ENCODE assay signal across 1 cellular context in genomic region chr3:50235716-50236483, GRCh38.
TF ChIP-seq lines count a peak whose summit lies in the region.

Gene GNAI2, plus strand, starts transcription at chr3:50236204. Its CDS starts 132 bp downstream, at chr3:50236336.

TF ChIP-seq in SK-N-SH, 30 proteins besides CTCF, POLR2A, EP300 and RAD21 (continued from another document):
- TF ChIP-seq PBX3 (IDR thresholded peaks at IDR 0.05) = no peak; the same call in none of the 2 replicates
- TF ChIP-seq SIN3A (IDR thresholded peaks at IDR 0.05; ENCODE audit: borderline replicate concordance, low read depth, low read length) = no peak
- TF ChIP-seq MEF2A (IDR thresholded peaks at IDR 0.05; ENCODE audit: borderline replicate concordance, low read depth) = no peak
- no peak for TF ChIP-seq TEAD4 (IDR thresholded peaks at IDR 0.05; ENCODE audit: borderline replicate concordance, insufficient read depth)
- no peak for TF ChIP-seq ZBTB33 (IDR thresholded peaks at IDR 0.05; ENCODE audit: borderline replicate concordance, low read depth)
- peak; percentile 73 for TF ChIP-seq RFX5 (IDR thresholded peaks at IDR 0.05; ENCODE audit: low read length)
- no peak for TF ChIP-seq RCOR1 (IDR thresholded peaks at IDR 0.05; ENCODE audit: low read length)
TF ChIP-seq in SK-N-SH: peak in this region for 8.
